12 cellular contexts compared by ENCODE assay signal in genomic region chr17:41530062-41531048, GRCh38. TPM values are rescaled to one million over a fixed set of nuclear protein-coding genes. Genes with fewer than 3 reads are reported as not detected.
DNase-seq lines count a peak whose midpoint lies in the region; ATAC-seq and TF ChIP-seq lines count a peak whose summit lies in the region.
"Had no signal": no experiment of that assay in that cellular context is flagged by ENCODE, and none has a peak within 500 bp of the region (broad histone marks: within the 10 kb centered on the region; RNA-seq: fewer than 3 reads in every experiment).

No MANE protein-coding gene starts in this region.

- peak overlapping the region; percentile 79 for H3K9ac ChIP-seq in smooth muscle cell (ENCODE audit: low read depth)

- DNase-seq in H4 (ENCODE audit: low spot score) (peak; percentile 58), glomerular endothelial cell (ENCODE audit: extremely low read depth, low read depth, low spot score) (peak; percentile 65), smooth muscle cell (lab: John Stamatoyannopoulos, UW; ENCODE audit: unreplicated experiment) (no peak), superior temporal gyrus (ENCODE audit: extremely low spot score) (no peak)
- DNase-seq in stimulated activated CD8-positive, alpha-beta memory T cell treated with anti-CD3 and anti-CD28 coated beads, Interleukin-4, amount 100 ng/mL, for 48 hours = no peak
- DNase-seq: activated T-cell treated with anti-CD3 and anti-CD28 coated beads, Interleukin-2, amount 50 U/mL, for 1 hour; heart right ventricle; NK-92 treated with Interleukin-12 subunit alpha and Interleukin-12 subunit beta, amount 100 ng/mL, for 24 hours; stimulated activated CD4-positive, alpha-beta T cell treated with anti-CD3 and anti-CD28 coated beads, Interleukin-2, amount 100 ng/mL, for 24 hours had no signal

- H3K4me1 ChIP-seq in smooth muscle cell (ENCODE audit: low read depth) = peaks cover 34% of the 10 kb centered on the region

- H4K20me1 ChIP-seq in smooth muscle cell (ENCODE audit: low read depth) = peaks cover 22% of the 10 kb centered on the region

- peaks cover 9% of the 10 kb centered on the region for H3K79me2 ChIP-seq in smooth muscle cell (ENCODE audit: low read depth)

- H3K9me3 ChIP-seq in smooth muscle cell (replicated peaks; ENCODE audit: low read depth) = no peaks in the 10 kb centered on the region
- H3K9me3 ChIP-seq: heart right ventricle had no signal

- H2AFZ ChIP-seq in smooth muscle cell (ENCODE audit: low read depth) = no peak overlapping the region

- ATAC-seq in SK-N-SH treated with all-trans-retinoic acid at 6 μM for 48 hours (peak; percentile 99), GM19023 (IDR thresholded peaks at IDR 0.05; ENCODE audit: unreplicated experiment) (no peak), HG03520 (IDR thresholded peaks at IDR 0.05; ENCODE audit: unreplicated experiment) (no peak)

- H3K4me2 ChIP-seq in smooth muscle cell = peak overlapping the region; percentile 68

- 20% methylated on average over 8 of the region's 8 CpGs for WGBS in smooth muscle cell (ENCODE audit: low lambda C conversion rate)

- no peak for TF ChIP-seq CTCF in smooth muscle cell (IDR thresholded peaks at IDR 0.05; ENCODE audit: borderline replicate concordance, insufficient read depth, poor library complexity, severe bottlenecking)

- H3K4me3 ChIP-seq in smooth muscle cell = no peak overlapping the region
- H3K4me3 ChIP-seq: heart right ventricle had no signal

- H3K27me3 ChIP-seq in smooth muscle cell (ENCODE audit: low read depth) = no peaks in the 10 kb centered on the region

- H3K36me3 ChIP-seq in smooth muscle cell (ENCODE audit: low read depth) = no peaks in the 10 kb centered on the region
- H3K36me3 ChIP-seq: heart right ventricle had no signal

- H3K27ac ChIP-seq in smooth muscle cell (ENCODE audit: low read depth) = peak overlapping the region; percentile 92
- H3K27ac ChIP-seq: heart right ventricle had no signal

- peaks cover 7% of the 10 kb centered on the region for H3F3A ChIP-seq in smooth muscle cell (ENCODE audit: low read depth)

TF ChIP-seq in SK-N-SH treated with all-trans-retinoic acid at 6 μM for 48 hours, 23 proteins besides CTCF, POLR2A, EP300 and RAD21:
- TF ChIP-seq TSHZ2 (CRISPR knock-in tag; IDR thresholded peaks at IDR 0.05) = peak; percentile 90
- TF ChIP-seq ISL1 (CRISPR knock-in tag; IDR thresholded peaks at IDR 0.05) = peak; percentile 63; the same call in 1 of the 2 replicates
- 0 out of 2 replicates have a peak, but pooled peaks have one; percentile 22 for TF ChIP-seq ZNF70 (CRISPR knock-in tag; IDR thresholded peaks at IDR 0.05)
- no peak for TF ChIP-seq CSDC2 (CRISPR knock-in tag; IDR thresholded peaks at IDR 0.05)
- TF ChIP-seq GLIS3 (CRISPR knock-in tag; IDR thresholded peaks at IDR 0.05) = no peak
- TF ChIP-seq ESRRG (CRISPR knock-in tag; IDR thresholded peaks at IDR 0.05) = no peak
- TF ChIP-seq, protein P1, sequence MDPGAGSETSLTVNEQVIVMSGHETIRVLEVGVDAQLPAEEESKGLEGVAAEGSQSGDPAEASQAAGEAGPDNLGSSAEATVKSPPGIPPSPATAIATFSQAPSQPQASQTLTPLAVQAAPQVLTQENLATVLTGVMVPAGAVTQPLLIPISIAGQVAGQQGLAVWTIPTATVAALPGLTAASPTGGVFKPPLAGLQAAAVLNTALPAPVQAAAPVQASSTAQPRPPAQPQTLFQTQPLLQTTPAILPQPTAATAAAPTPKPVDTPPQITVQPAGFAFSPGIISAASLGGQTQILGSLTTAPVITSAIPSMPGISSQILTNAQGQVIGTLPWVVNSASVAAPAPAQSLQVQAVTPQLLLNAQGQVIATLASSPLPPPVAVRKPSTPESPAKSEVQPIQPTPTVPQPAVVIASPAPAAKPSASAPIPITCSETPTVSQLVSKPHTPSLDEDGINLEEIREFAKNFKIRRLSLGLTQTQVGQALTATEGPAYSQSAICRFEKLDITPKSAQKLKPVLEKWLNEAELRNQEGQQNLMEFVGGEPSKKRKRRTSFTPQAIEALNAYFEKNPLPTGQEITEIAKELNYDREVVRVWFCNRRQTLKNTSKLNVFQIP (CRISPR knock-in tag; IDR thresholded peaks at IDR 0.05; ENCODE audit: borderline replicate concordance, low read depth) = no peak
- TF ChIP-seq PPARA (CRISPR knock-in tag; IDR thresholded peaks at IDR 0.05; ENCODE audit: borderline replicate concordance) = no peak
- no peak for TF ChIP-seq SNAI2 (CRISPR knock-in tag; IDR thresholded peaks at IDR 0.05)
- peak; percentile 89 for TF ChIP-seq TCF4 (CRISPR knock-in tag; IDR thresholded peaks at IDR 0.05; ENCODE audit: borderline replicate concordance)
- no peak for TF ChIP-seq OSR1 (CRISPR knock-in tag; IDR thresholded peaks at IDR 0.05)
- TF ChIP-seq ZNF8 (CRISPR knock-in tag; IDR thresholded peaks at IDR 0.05) = no peak
- no peak for TF ChIP-seq BACH2 (CRISPR knock-in tag; IDR thresholded peaks at IDR 0.05; ENCODE audit: borderline replicate concordance)
- TF ChIP-seq RARB (CRISPR knock-in tag; IDR thresholded peaks at IDR 0.05) = no peak
- TF ChIP-seq, protein P2, sequence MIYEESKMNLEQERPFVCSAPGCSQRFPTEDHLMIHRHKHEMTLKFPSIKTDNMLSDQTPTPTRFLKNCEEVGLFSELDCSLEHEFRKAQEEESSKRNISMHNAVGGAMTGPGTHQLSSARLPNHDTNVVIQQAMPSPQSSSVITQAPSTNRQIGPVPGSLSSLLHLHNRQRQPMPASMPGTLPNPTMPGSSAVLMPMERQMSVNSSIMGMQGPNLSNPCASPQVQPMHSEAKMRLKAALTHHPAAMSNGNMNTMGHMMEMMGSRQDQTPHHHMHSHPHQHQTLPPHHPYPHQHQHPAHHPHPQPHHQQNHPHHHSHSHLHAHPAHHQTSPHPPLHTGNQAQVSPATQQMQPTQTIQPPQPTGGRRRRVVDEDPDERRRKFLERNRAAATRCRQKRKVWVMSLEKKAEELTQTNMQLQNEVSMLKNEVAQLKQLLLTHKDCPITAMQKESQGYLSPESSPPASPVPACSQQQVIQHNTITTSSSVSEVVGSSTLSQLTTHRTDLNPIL (CRISPR knock-in tag; IDR thresholded peaks at IDR 0.05; ENCODE audit: low read depth) = no peak
- TF ChIP-seq ZC3H10 (CRISPR knock-in tag; IDR thresholded peaks at IDR 0.05) = no peak

RNA-seq across cellular contexts. Expression of gene KRT19, which starts 2.2 kb away (rescaled TPM):
- 0.17 TPM in 1 of 2 replicates, not detected in the other for total RNA-seq in H4 (2014; rRNA removed; shearing (Covaris generic))
- total RNA-seq in glomerular endothelial cell = 23.7 and 211 TPM in 2 replicates
- total RNA-seq in smooth muscle cell = 539 and 722 TPM in 2 replicates
- polyA plus RNA-seq in smooth muscle cell = 454 and 1,762 TPM in 2 replicates

RNA-seq across cellular contexts. Expression of gene KRT15, which starts 11.7 kb away (rescaled TPM):
- total RNA-seq in H4 (2014; rRNA removed; shearing (Covaris generic)) = 0.35 and 1.5 TPM in 2 replicates
- total RNA-seq in glomerular endothelial cell = 3.4 and 11.4 TPM in 2 replicates
- total RNA-seq in smooth muscle cell = 0.49 and 1.7 TPM in 2 replicates
- polyA plus RNA-seq in smooth muscle cell = 0.93 and 1.3 TPM in 2 replicates

RNA-seq across cellular contexts. Expression of gene KRT13, which starts 24.9 kb away (rescaled TPM):
- total RNA-seq in H4 (2014; rRNA removed; shearing (Covaris generic)) = not detected in 2 replicates
- not detected in 2 replicates for total RNA-seq in glomerular endothelial cell
- total RNA-seq in smooth muscle cell = 3.7 and 5.2 TPM in 2 replicates
- 1.7 and 3.8 TPM in 2 replicates for polyA plus RNA-seq in smooth muscle cell
- total RNA-seq: heart right ventricle had no signal

RNA-seq across cellular contexts. Expression of gene KRT36, which starts 40.6 kb away (rescaled TPM):
- not detected in 2 replicates for total RNA-seq in H4 (2014; rRNA removed; shearing (Covaris generic))
- not detected in 2 replicates for total RNA-seq in glomerular endothelial cell
- 0.09 and 1.1 TPM in 2 replicates for total RNA-seq in smooth muscle cell
- polyA plus RNA-seq in smooth muscle cell = not detected in 2 replicates
- total RNA-seq: heart right ventricle had no signal
- polyA plus RNA-seq: heart right ventricle had no signal

RNA-seq across cellular contexts. Expression of gene KRT9, which starts 41.5 kb away (rescaled TPM):
- total RNA-seq in H4 (2014; rRNA removed; shearing (Covaris generic)) = not detected in 2 replicates
- total RNA-seq in glomerular endothelial cell = not detected in 2 replicates
- total RNA-seq in smooth muscle cell = 0.22 and 1.3 TPM in 2 replicates
- polyA plus RNA-seq in smooth muscle cell = not detected in 2 replicates
- total RNA-seq: heart right ventricle had no signal
- polyA plus RNA-seq: heart right ventricle had no signal

Comparison
In these comparisons a context has a peak if more than half of its experiments do, and no peak if none do; other contexts are left out.
1. DNase-seq: peak in H4 (single experiment) and glomerular endothelial cell (single experiment); none in smooth muscle cell (single experiment), superior temporal gyrus (single experiment) and stimulated activated CD8-positive, alpha-beta memory T cell treated with anti-CD3 and anti-CD28 coated beads, Interleukin-4, amount 100 ng/mL, for 48 hours (single experiment).